Comparison of ENCODE assay signal across 8 cellular contexts in the genomic region with DNA sequence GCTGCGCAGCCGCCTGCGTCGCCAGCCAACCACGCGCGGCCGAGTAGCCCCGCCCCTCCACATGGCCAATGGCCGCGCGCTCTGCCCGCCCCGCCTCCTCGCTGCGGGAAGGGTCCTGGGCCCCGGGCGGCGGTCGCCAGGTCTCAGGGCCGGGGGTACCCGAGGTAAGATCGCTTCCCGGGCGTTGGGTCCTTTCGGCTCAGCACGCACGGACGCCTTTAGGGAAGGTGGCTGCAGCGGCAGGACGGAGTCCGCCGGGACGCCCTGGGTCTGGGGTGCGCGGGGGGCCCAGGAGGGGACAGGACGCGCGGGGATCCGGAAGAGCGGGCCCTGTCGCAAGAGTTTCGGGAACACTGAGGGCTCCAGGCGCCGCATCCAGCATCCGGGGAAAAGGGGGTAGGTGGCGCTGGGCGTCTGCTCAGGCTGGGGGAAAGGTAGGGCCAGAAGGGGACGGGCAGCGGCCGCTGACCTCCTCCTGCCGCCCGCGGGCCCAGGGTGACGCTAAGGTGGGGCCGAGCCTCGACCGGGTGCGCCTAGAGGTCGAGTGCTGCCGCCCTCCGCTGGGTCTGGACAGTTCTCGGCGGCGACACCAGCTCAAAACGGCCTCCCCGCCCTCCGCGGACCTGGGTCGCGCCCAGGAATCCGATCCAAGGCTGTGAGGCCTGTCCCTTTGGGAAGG. TPM values are rescaled to one million over a fixed set of nuclear protein-coding genes. Genes with fewer than 3 reads are reported as not detected.
DNase-seq lines count a peak whose midpoint lies in the region; ATAC-seq, FAIRE-seq and TF ChIP-seq lines count a peak whose summit lies in the region.

Gene MAVS, plus strand, starts transcription at position 95 of the 679 bp plus-strand sequence. CDS start 7,791 bp downstream, outside the sequence.

- H3K27ac ChIP-seq in OCI-LY1 (ENCODE audit: low read depth, low read length, poor library complexity, severe bottlenecking) (peak within 1 kb of the TSS; percentile 31), endothelial cell of umbilical vein (ENCODE audit: insufficient read depth, low read depth, low read length) (peak within 1 kb of the TSS; percentile 45)

- intact Hi-C loops in endothelial cell of umbilical vein (cut with micrococcal nuclease), result loop anchor here (1.0 kb wide), 2 partner anchors 8 to 27 kb away; partner anchors contain the start of gene AP5S1

- H3K27me3 ChIP-seq in OCI-LY1 (ENCODE audit: insufficient read depth, low read length), result no peaks in the 10 kb centered on the region
- no peaks in the 10 kb centered on the region for H3K27me3 ChIP-seq in endothelial cell of umbilical vein (ENCODE audit: control insufficient read depth in 2 of 2, insufficient read depth in 2 of 2, low read length in 2 of 2)

- H3K36me3 ChIP-seq in OCI-LY1 (ENCODE audit: insufficient read depth, low read length), result no peaks in the 10 kb centered on the region
- no peaks in the 10 kb centered on the region for H3K36me3 ChIP-seq in endothelial cell of umbilical vein (ENCODE audit: control insufficient read depth in 2 of 2, extremely low read depth in 1 of 2, insufficient read depth in 2 of 2, low read length in 2 of 2)

- peak; percentile 56 for TF ChIP-seq POLR2A in endothelial cell of umbilical vein (IDR thresholded peaks at IDR 0.05; ENCODE audit: low read depth, low read length)

- TF ChIP-seq CTCF in OCI-LY1 (IDR thresholded peaks at IDR 0.05; ENCODE audit: low read length) (no peak; the same call in 1 of the 2 replicates), endothelial cell of umbilical vein (IDR thresholded peaks at IDR 0.05; ENCODE audit: extremely low read depth in 1 of 2, insufficient read depth in 1 of 2, low read depth in 1 of 2, low read length in 2 of 2) (no peak)

- H3F3A ChIP-seq in OCI-LY1 (ENCODE audit: insufficient read depth, low read length), result no peaks in the 10 kb centered on the region

- DNase-seq in Caki2 (ENCODE audit: low read depth), result peak; percentile 75
- peak in 74 of 76 experiments; percentile 14 to 87 (median 66) for DNase-seq in HUDEP-2 (lab: John Stamatoyannopoulos, UW; ENCODE audit: unreplicated experiment in 76 of 76)
- DNase-seq in activated T-cell treated with anti-CD3 and anti-CD28 coated beads for 1 hour (ENCODE audit: low read depth), result peak; percentile 78
- DNase-seq in endothelial cell of umbilical vein (ENCODE audit: low read depth, low spot score), result peak; percentile 84
- DNase-seq in middle frontal gyrus (ENCODE audit: extremely low spot score, low spot score), result peak; percentile 81
- DNase-seq in stimulated activated CD8-positive, alpha-beta memory T cell treated with anti-CD3 and anti-CD28 coated beads, Interleukin-2, amount 100 ng/mL, for 1 hour (ENCODE audit: low read depth in 2 of 2), result peak; percentile 70 to 71

- no peaks in the 10 kb centered on the region for H3K79me2 ChIP-seq in OCI-LY1 (ENCODE audit: insufficient read depth, low read length)
- peaks cover 21% of the 10 kb centered on the region for H3K79me2 ChIP-seq in endothelial cell of umbilical vein (ENCODE audit: control insufficient read depth, insufficient read depth, low read length)

- no peaks in the 10 kb centered on the region for H3K9me1 ChIP-seq in endothelial cell of umbilical vein (replicated peaks; ENCODE audit: control insufficient read depth, extremely low read depth, insufficient read depth, low read length)

- BruUV-seq in endothelial cell of umbilical vein (replicated peaks; lab: Mats Ljungman, UMichigan), result no TSS peak

- peak; percentile 92 for FAIRE-seq in endothelial cell of umbilical vein (lab: Jason Lieb, UNC)

- H3K4me2 ChIP-seq in OCI-LY1 (ENCODE audit: low read length) (peak within 1 kb of the TSS; percentile 93), endothelial cell of umbilical vein (ENCODE audit: insufficient read depth, low read length) (peak within 1 kb of the TSS; percentile 82)

- CTCF ChIA-PET in endothelial cell of umbilical vein (lab: Charles Lee), result interaction anchor here (0.6 kb wide), 1 partner anchor 8 kb away, joined by 3 read pairs; no protein-coding TSS in a partner anchor

- H3K9me2 ChIP-seq in OCI-LY1 (ENCODE audit: low read depth, low read length), result no peaks in the 10 kb centered on the region

- peaks cover 21% of the 10 kb centered on the region for H3K4me1 ChIP-seq in OCI-LY1 (ENCODE audit: insufficient read depth, low read length, severe bottlenecking)
- H3K4me1 ChIP-seq in endothelial cell of umbilical vein (ENCODE audit: control insufficient read depth, extremely low read depth, insufficient read depth, low read length), result peaks cover 13% of the 10 kb centered on the region

- H3K4me3 ChIP-seq in OCI-LY1 (ENCODE audit: low read depth, low read length, poor library complexity, severe bottlenecking), result peak within 1 kb of the TSS; percentile 87
- peak within 1 kb of the TSS; percentile 78 to 92 (median 89) for H3K4me3 ChIP-seq in endothelial cell of umbilical vein (replicated peaks in 1 of 3; ENCODE audit: insufficient read depth in 1 of 3, low read depth in 1 of 3, low read length in 3 of 3)

- peak within 1 kb of the TSS; percentile 73; the same call in 1 of the 2 replicates for H2AFZ ChIP-seq in OCI-LY1 (ENCODE audit: low read length)
- peak within 1 kb of the TSS; percentile 85 for H2AFZ ChIP-seq in endothelial cell of umbilical vein (ENCODE audit: low read depth, low read length)

- H4K20me1 ChIP-seq in OCI-LY1 (ENCODE audit: insufficient read depth, low read length), result no peaks in the 10 kb centered on the region
- no peaks in the 10 kb centered on the region for H4K20me1 ChIP-seq in endothelial cell of umbilical vein (replicated peaks; ENCODE audit: control insufficient read depth, extremely low read depth, insufficient read depth, low read length)

- in situ Hi-C loops in Caki2 (cut with HindIII; ENCODE audit: low pct_unique_long_range_greater_than_20kb, low sequenced_read_pairs), result no loop called here

- no peaks in the 10 kb centered on the region for H3K9me3 ChIP-seq in OCI-LY1 (ENCODE audit: low read length)
- no peaks in the 10 kb centered on the region for H3K9me3 ChIP-seq in endothelial cell of umbilical vein (replicated peaks; ENCODE audit: control insufficient read depth, insufficient read depth, low read length)

- H3K9ac ChIP-seq in OCI-LY1 (ENCODE audit: low read length) (peak within 1 kb of the TSS; percentile 80), endothelial cell of umbilical vein (replicated peaks; ENCODE audit: extremely low read depth, insufficient read depth, low read length) (peak within 1 kb of the TSS; percentile 87)

- peak; percentile 89 for ATAC-seq in GM21367 (IDR thresholded peaks at IDR 0.05; ENCODE audit: unreplicated experiment)

- POLR2A ChIA-PET in endothelial cell of umbilical vein (lab: Charles Lee), result interaction anchor here (0.6 kb wide), 1 partner anchor 14 kb away, joined by 10 read pairs; no protein-coding TSS in a partner anchor

- dilution Hi-C loops in endothelial cell of umbilical vein (cut with MboI; ENCODE audit: extremely low pct_ligation_motif_present, low sequenced_read_pairs), result no loop called here

TF ChIP-seq in endothelial cell of umbilical vein, 7 proteins besides CTCF, POLR2A, EP300 and RAD21:
- no peak for TF ChIP-seq MAX (IDR thresholded peaks at IDR 0.05; ENCODE audit: insufficient read depth, insufficient read length)
- TF ChIP-seq POLR2AphosphoS5 (IDR thresholded peaks at IDR 0.05; ENCODE audit: insufficient read depth, low read depth, low read length), result peak; percentile 80
- no peak for TF ChIP-seq FOS (IDR thresholded peaks at IDR 0.05; ENCODE audit: borderline replicate concordance, insufficient read depth, low read length)
- TF ChIP-seq JUN (IDR thresholded peaks at IDR 0.05; ENCODE audit: borderline replicate concordance, insufficient read depth, insufficient read length, low read depth), result no peak

RNA-seq across cellular contexts. Expression of gene MAVS, which starts in this region (rescaled TPM):
- 10.0 and 12.1 TPM in 2 replicates for total RNA-seq in Caki2 (2014; rRNA removed; shearing (Covaris generic); ENCODE audit: low replicate concordance)
- 35.1 and 40.7 TPM in 2 replicates for total RNA-seq in endothelial cell of umbilical vein
- polyA plus RNA-seq in endothelial cell of umbilical vein, result 17.9 and 18.8 TPM in 2 replicates
- 14.6 and 16.0 TPM in 2 replicates for polyA plus RNA-seq in endothelial cell of umbilical vein (2011; cell fraction: cytosol; rRNA removed)
- polyA plus RNA-seq in endothelial cell of umbilical vein (2011; cell fraction: nucleus; rRNA removed), result 36.9 and 37.8 TPM in 2 replicates
- 20.3 and 21.7 TPM in 2 replicates for polyA plus RNA-seq in endothelial cell of umbilical vein (2012)
- 39.7 and 42.7 TPM in 2 replicates for polyA minus RNA-seq in endothelial cell of umbilical vein
- polyA minus RNA-seq in endothelial cell of umbilical vein (2011; cell fraction: cytosol; rRNA and poly(A)+ RNA removed), result 10.1 TPM
- polyA minus RNA-seq in endothelial cell of umbilical vein (2011; cell fraction: nucleus; rRNA and poly(A)+ RNA removed), result 16.5 and 19.3 TPM in 2 replicates

Comparison
In these comparisons a context has a peak if more than half of its experiments do, and no peak if none do; other contexts are left out.
1. Peak in every context shown above with its lines: DNase-seq, ATAC-seq, H3K4me3 ChIP-seq and H3K27ac ChIP-seq.